7 cellular contexts compared by ENCODE assay signal in genomic region chr3:195960971-195961760, GRCh38. TPM values are rescaled to one million over a fixed set of nuclear protein-coding genes. Genes with fewer than 3 reads are reported as not detected.
DNase-seq lines count a peak whose midpoint lies in the region; ATAC-seq, FAIRE-seq and TF ChIP-seq lines count a peak whose summit lies in the region.
"Not testable (repeated sequence)": the region's sequence is repeated elsewhere in the genome, so short reads cannot be mapped to it uniquely, and the experiment has no call there.

No MANE protein-coding gene starts in this region.

- CTCF ChIA-PET in WTC11 (lab: Charles Lee) = interaction anchor here (0.9 to 1.1 kb wide), 2 partner anchors 46 to 67 kb away, joined by 3 read pairs; no protein-coding TSS in a partner anchor

- not testable (repeated sequence) for FAIRE-seq in bronchial epithelial cell (lab: Jason Lieb, UNC)

- H3K4me3 ChIP-seq in GM06990 (replicated peaks; ENCODE audit: low read depth, low read length); bronchial epithelial cell (ENCODE audit: low read depth, low read length): not testable (repeated sequence)

- H3K4me3 Mint-ChIP-seq in WTC11; activated T-cell treated with anti-CD3 and anti-CD28 coated beads, Interleukin-2, amount 50 U/mL, for 24 hours: not testable (repeated sequence)

- H3K27me3 Mint-ChIP-seq in WTC11 (ENCODE audit: low read depth); activated T-cell treated with anti-CD3 and anti-CD28 coated beads, Interleukin-2, amount 50 U/mL, for 24 hours: not testable (repeated sequence)

- POLR2A ChIA-PET in WTC11 (lab: Charles Lee) = not testable (repeated sequence)

- H3K36me3 Mint-ChIP-seq in WTC11 = peaks cover 46% of the 10 kb centered on the region
- H3K36me3 Mint-ChIP-seq in activated T-cell treated with anti-CD3 and anti-CD28 coated beads, Interleukin-2, amount 50 U/mL, for 24 hours (ENCODE audit: low read depth) = peaks cover 74% of the 10 kb centered on the region

- TF ChIP-seq CTCF in GM06990 (IDR thresholded peaks at IDR 0.05; ENCODE audit: insufficient read depth, low read length, poor library complexity, severe bottlenecking); WTC11 (IDR thresholded peaks at IDR 0.05); bronchial epithelial cell (IDR thresholded peaks at IDR 0.05; ENCODE audit: insufficient read depth, low read length, severe bottlenecking): not testable (repeated sequence)

- H3K9me3 Mint-ChIP-seq in WTC11 = peaks cover 11% of the 10 kb centered on the region
- H3K9me3 Mint-ChIP-seq in activated T-cell treated with anti-CD3 and anti-CD28 coated beads, Interleukin-2, amount 50 U/mL, for 24 hours = not testable (repeated sequence)

- DNase-seq in GM06990 (ENCODE audit: extremely low read depth, insufficient read length) (peak; percentile 30), NCI-H460 (ENCODE audit: extremely low read depth, low read depth) (peak; percentile 21), WTC11 (ENCODE audit: low spot score) (peak; percentile 23), bronchial epithelial cell (ENCODE audit: low read depth) (peak; percentile 23), islet precursor cell (peak; percentile 43)
- DNase-seq in activated T-cell treated with anti-CD3 and anti-CD28 coated beads, Interleukin-2, amount 50 U/mL, for 24 hours = peak; percentile 49
- peak; percentile 41 to 55 for DNase-seq in stimulated activated CD4-positive, alpha-beta T cell treated with anti-CD3 and anti-CD28 coated beads, Interleukin-15, amount 100 ng/mL, for 48 hours (ENCODE audit: low read depth in 2 of 2)

- not testable (repeated sequence) for ATAC-seq in WTC11

- H3K27ac Mint-ChIP-seq in WTC11 = not testable (repeated sequence)
- H3K27ac Mint-ChIP-seq in activated T-cell treated with anti-CD3 and anti-CD28 coated beads, Interleukin-2, amount 50 U/mL, for 24 hours = peak overlapping the region; percentile 63

- H3K27me3 ChIP-seq in GM06990 (replicated peaks; ENCODE audit: control insufficient read depth, insufficient read depth, low read length); bronchial epithelial cell (ENCODE audit: control insufficient read depth, insufficient read depth, low read length): not testable (repeated sequence)

- not testable (repeated sequence) for H3K4me1 Mint-ChIP-seq in WTC11
- H3K4me1 Mint-ChIP-seq in activated T-cell treated with anti-CD3 and anti-CD28 coated beads, Interleukin-2, amount 50 U/mL, for 24 hours (ENCODE audit: low read depth) = peaks cover 13% of the 10 kb centered on the region

- H3K36me3 ChIP-seq in GM06990 (ENCODE audit: control insufficient read depth, insufficient read depth, low read length); bronchial epithelial cell (ENCODE audit: control insufficient read depth, insufficient read depth, low read length): not testable (repeated sequence)

RNA-seq across cellular contexts. Expression of gene TNK2, which starts 52.8 kb away (rescaled TPM):
- total RNA-seq in NCI-H460 (2014; rRNA removed; shearing (Covaris generic)) = 7.8 and 11.8 TPM in 2 replicates
- 23.6 and 30.3 TPM in 2 replicates for polyA plus RNA-seq in NCI-H460 (2014; cell fraction: nucleus; rRNA removed)
- total RNA-seq in WTC11 (2021) = 58.4 to 65.1 TPM (median 61.6 TPM) in 3 replicates
- 6.3 and 6.8 TPM in 2 replicates for total RNA-seq in bronchial epithelial cell
